In the genomic region with DNA sequence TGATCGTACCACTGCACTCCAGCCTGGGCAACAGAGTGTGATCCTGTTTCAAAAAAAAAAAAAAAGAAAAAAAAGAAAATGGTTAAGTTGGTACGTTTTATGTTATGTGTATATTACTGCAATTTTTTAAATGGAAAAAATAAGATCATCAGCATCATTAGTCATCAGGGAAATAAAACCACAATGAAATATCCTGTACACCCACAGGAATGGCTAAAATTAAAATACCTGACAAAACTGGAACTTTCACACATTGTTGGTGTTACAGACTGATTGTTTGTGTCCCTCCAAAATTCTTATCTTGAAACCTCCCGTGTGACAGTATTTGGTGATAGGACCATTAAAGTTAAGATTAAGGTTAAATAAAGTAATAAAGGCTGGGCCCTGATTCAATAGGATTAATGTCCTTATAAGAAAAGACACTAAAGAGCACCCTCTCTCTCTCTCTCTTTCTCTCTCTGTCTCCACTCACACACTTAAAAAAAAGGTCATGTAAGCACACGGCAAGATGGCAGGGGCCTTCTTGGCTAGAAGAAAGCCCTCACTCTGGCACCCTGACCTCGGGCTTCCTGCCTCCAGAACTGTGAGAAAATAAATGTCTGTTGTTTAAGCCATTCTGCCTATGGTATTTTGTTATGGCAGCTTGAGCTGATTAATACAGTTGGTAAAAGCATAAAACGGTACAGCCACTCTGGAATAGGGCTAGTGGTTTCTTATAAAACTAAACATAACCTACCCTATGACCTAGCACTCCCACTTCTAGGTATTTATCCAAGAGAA, we compare ENCODE assay signal across 14 cellular contexts. TPM values are rescaled to one million over a fixed set of nuclear protein-coding genes. Genes with fewer than 3 reads are reported as not detected.
DNase-seq lines count a peak whose midpoint lies in the region; FAIRE-seq and TF ChIP-seq lines count a peak whose summit lies in the region.
"Had no signal": no experiment of that assay in that cellular context is flagged by ENCODE, and none has a peak within 500 bp of the region (broad histone marks: within the 10 kb centered on the region; RNA-seq: fewer than 3 reads in every experiment).

No MANE protein-coding gene starts in this region.

- peaks cover 24% of the 10 kb centered on the region for H3K4me1 Mint-ChIP-seq in activated T-helper 1 cell treated with anti-CD3 and anti-CD28 coated beads, Interleukin-12 subunit alpha, Interleukin-12 subunit beta, Interleukin-2, Interleukin-4 antibody, amounts not matched to agents 30 ng/mL and 10 ng/mL and 1 ng/mL, durations not matched to agents 14 hours and 24 hours and 36 hours (ENCODE audit: low read depth)
- peaks cover 28% of the 10 kb centered on the region for H3K4me1 Mint-ChIP-seq in Calu3 (ENCODE audit: low read depth, unreplicated experiment)

- intact Hi-C loops in activated T-helper 1 cell treated with anti-CD3 and anti-CD28 coated beads, Interleukin-12 subunit alpha, Interleukin-12 subunit beta, Interleukin-2, Interleukin-4 antibody, amounts not matched to agents 30 ng/mL and 10 ng/mL and 1 ng/mL, durations not matched to agents 14 hours and 24 hours and 36 hours (cut with micrococcal nuclease): loop anchor here (5.0 kb wide), 1 partner anchor 124 kb away; no protein-coding TSS in a partner anchor
- intact Hi-C loops in Calu3 (cut with micrococcal nuclease; ENCODE audit: unreplicated experiment): loop anchor here (5.0 kb wide), 2 partner anchors 909 to 959 kb away; no protein-coding TSS in a partner anchor

- peaks cover 9% of the 10 kb centered on the region for H3K9me3 Mint-ChIP-seq in activated T-helper 1 cell treated with anti-CD3 and anti-CD28 coated beads, Interleukin-12 subunit alpha, Interleukin-12 subunit beta, Interleukin-2, Interleukin-4 antibody, amounts not matched to agents 30 ng/mL and 10 ng/mL and 1 ng/mL, durations not matched to agents 14 hours and 24 hours and 36 hours
- no peaks in the 10 kb centered on the region for H3K9me3 Mint-ChIP-seq in Calu3 (ENCODE audit: low read depth, unreplicated experiment)

- no peaks in the 10 kb centered on the region for H3K36me3 Mint-ChIP-seq in activated T-helper 1 cell treated with anti-CD3 and anti-CD28 coated beads, Interleukin-12 subunit alpha, Interleukin-12 subunit beta, Interleukin-2, Interleukin-4 antibody, amounts not matched to agents 30 ng/mL and 10 ng/mL and 1 ng/mL, durations not matched to agents 14 hours and 24 hours and 36 hours (ENCODE audit: low read depth)
- peaks cover 11% of the 10 kb centered on the region for H3K36me3 Mint-ChIP-seq in Calu3 (ENCODE audit: insufficient read depth, unreplicated experiment)

- no peak overlapping the region for H3K4me3 ChIP-seq in fibroblast of villous mesenchyme (ENCODE audit: low read depth, low read length)
- H3K4me3 ChIP-seq: lower lobe of right lung, right atrium auricular region had no signal

- peak; percentile 54 for DNase-seq in HCEC 1CT
- DNase-seq in activated T-helper 1 cell treated with anti-CD3 and anti-CD28 coated beads, Interleukin-12 subunit alpha, Interleukin-12 subunit beta, Interleukin-2, Interleukin-4 antibody, amounts not matched to agents 30 ng/mL and 10 ng/mL and 1 ng/mL, durations not matched to agents 14 hours and 24 hours and 36 hours (ENCODE audit: low spot score): no peak
- DNase-seq in fibroblast of villous mesenchyme (ENCODE audit: low read depth): peak; percentile 36
- peak; percentile 55 for DNase-seq in smooth muscle cell of the brain vasculature (ENCODE audit: low read depth, low spot score)
- DNase-seq in Calu3: no peak
- no peak for DNase-seq in D721Med (ENCODE audit: insufficient read length, low spot score)
- DNase-seq in nucleus accumbens (lab: John Stamatoyannopoulos, UW): no peak
- DNase-seq: activated CD4-positive, alpha-beta memory T cell treated with anti-CD3 and anti-CD28 coated beads, Interleukin-2, amount 10 ng/mL, durations not matched to agents 7 days and 5 days; aorta; endodermal cell; lower lobe of right lung; NCI-H1048; NCI-H446 had no signal

- CTCF ChIA-PET in Calu3 (lab: Charles Lee): no interaction called here

- H3K27ac Mint-ChIP-seq in activated T-helper 1 cell treated with anti-CD3 and anti-CD28 coated beads, Interleukin-12 subunit alpha, Interleukin-12 subunit beta, Interleukin-2, Interleukin-4 antibody, amounts not matched to agents 30 ng/mL and 10 ng/mL and 1 ng/mL, durations not matched to agents 14 hours and 24 hours and 36 hours: peak overlapping the region; percentile 11
- no peak overlapping the region for H3K27ac Mint-ChIP-seq in Calu3 (ENCODE audit: unreplicated experiment)
- H3K27ac Mint-ChIP-seq: activated CD4-positive, alpha-beta memory T cell treated with anti-CD3 and anti-CD28 coated beads, Interleukin-2, amount 10 ng/mL, durations not matched to agents 7 days and 5 days; endodermal cell had no signal

- no TSS peak for BruUV-seq in Calu3 (replicated peaks; lab: Mats Ljungman, UMichigan)

- H3K27me3 Mint-ChIP-seq in activated T-helper 1 cell treated with anti-CD3 and anti-CD28 coated beads, Interleukin-12 subunit alpha, Interleukin-12 subunit beta, Interleukin-2, Interleukin-4 antibody, amounts not matched to agents 30 ng/mL and 10 ng/mL and 1 ng/mL, durations not matched to agents 14 hours and 24 hours and 36 hours (ENCODE audit: insufficient read depth): peaks cover 13% of the 10 kb centered on the region
- H3K27me3 Mint-ChIP-seq in Calu3 (ENCODE audit: unreplicated experiment): no peaks in the 10 kb centered on the region

- no peak for TF ChIP-seq CTCF in fibroblast of villous mesenchyme (IDR thresholded peaks at IDR 0.05; ENCODE audit: insufficient read depth, low read depth, low read length)
- no peak for TF ChIP-seq CTCF in Calu3 (IDR thresholded peaks at IDR 0.05; ENCODE audit: unreplicated experiment)
- TF ChIP-seq CTCF in D721Med (IDR thresholded peaks at IDR 0.05; ENCODE audit: insufficient read depth, missing control alignments): no peak

- no peak for FAIRE-seq in D721Med (lab: Jason Lieb, UNC)

- no peak overlapping the region for H3K4me3 Mint-ChIP-seq in activated T-helper 1 cell treated with anti-CD3 and anti-CD28 coated beads, Interleukin-12 subunit alpha, Interleukin-12 subunit beta, Interleukin-2, Interleukin-4 antibody, amounts not matched to agents 30 ng/mL and 10 ng/mL and 1 ng/mL, durations not matched to agents 14 hours and 24 hours and 36 hours
- H3K4me3 Mint-ChIP-seq in Calu3 (ENCODE audit: low read depth, unreplicated experiment): no peak overlapping the region
- H3K4me3 Mint-ChIP-seq: activated CD4-positive, alpha-beta memory T cell treated with anti-CD3 and anti-CD28 coated beads, Interleukin-2, amount 10 ng/mL, durations not matched to agents 7 days and 5 days; endodermal cell had no signal

RNA-seq across cellular contexts. Expression of a gene that starts 48.4 kb away (rescaled TPM):
- total RNA-seq in activated T-helper 1 cell treated with anti-CD3 and anti-CD28 coated beads, Interleukin-12 subunit alpha, Interleukin-12 subunit beta, Interleukin-2, Interleukin-4 antibody, amounts not matched to agents 30 ng/mL and 10 ng/mL and 1 ng/mL, durations not matched to agents 14 hours and 24 hours and 36 hours: 149 and 156 TPM in 2 replicates
- total RNA-seq in fibroblast of villous mesenchyme (24.2 and 44.5 TPM in 2 replicates), Calu3 (2022) (208 and 240 TPM in 2 replicates)

Comparison
In these comparisons a context has a peak if more than half of its experiments do, and no peak if none do; other contexts are left out.
1. DNase-seq: peak in HCEC 1CT (single experiment), fibroblast of villous mesenchyme (single experiment) and smooth muscle cell of the brain vasculature (single experiment); none in activated T-helper 1 cell treated with anti-CD3 and anti-CD28 coated beads, Interleukin-12 subunit alpha, Interleukin-12 subunit beta, Interleukin-2, Interleukin-4 antibody, amounts not matched to agents 30 ng/mL and 10 ng/mL and 1 ng/mL, durations not matched to agents 14 hours and 24 hours and 36 hours (single experiment), Calu3 (single experiment), D721Med (single experiment) and nucleus accumbens (0 of 56).